Comparison of ENCODE assay signal across 9 cellular contexts in genomic region chr20:14838663-14839650, GRCh38.
DNase-seq lines count a peak whose midpoint lies in the region; ATAC-seq and TF ChIP-seq lines count a peak whose summit lies in the region.
"Had no signal": no experiment of that assay in that cellular context is flagged by ENCODE, and none has a peak within 500 bp of the region (broad histone marks: within the 10 kb centered on the region; RNA-seq: fewer than 3 reads in every experiment).

No MANE protein-coding gene starts in this region.

- no peaks in the 10 kb centered on the region for H3K4me1 ChIP-seq in upper lobe of left lung
- H3K4me1 ChIP-seq: pancreas had no signal

- no peaks in the 10 kb centered on the region for H3K36me3 Mint-ChIP-seq in mesothelial cell of epicardium

- H3K27ac ChIP-seq in upper lobe of left lung: no peak overlapping the region
- H3K27ac ChIP-seq: pancreas had no signal

- no peak for TF ChIP-seq EP300 in upper lobe of left lung (IDR thresholded peaks at IDR 0.05)

- peak overlapping the region; percentile 64 for H3K27ac Mint-ChIP-seq in mesothelial cell of epicardium

- WGBS in upper lobe of left lung, 2 donors: 64 to 66% methylated on average over 7 of the region's 7 CpGs

- DNase-seq in NCI-H1105 treated with DMSO at 0.1 percent for 48 hours (lab: John Stamatoyannopoulos, UW): peak; percentile 16
- DNase-seq in mesothelial cell of epicardium (ENCODE audit: low spot score in 2 of 2, unreplicated experiment in 2 of 2): no peak
- no peak for DNase-seq in upper lobe of left lung
- no peak for DNase-seq in superior temporal gyrus (ENCODE audit: extremely low spot score)
- DNase-seq in NCI-H2081 treated with DMSO at 0.1 percent for 48 hours (lab: John Stamatoyannopoulos, UW): no peak
- no peak for DNase-seq in iPS-NIHi11 (ENCODE audit: low spot score)
- DNase-seq: pancreas had no signal

- no peaks in the 10 kb centered on the region for H3K27me3 Mint-ChIP-seq in mesothelial cell of epicardium (ENCODE audit: low read depth)

- H3K9me3 ChIP-seq in upper lobe of left lung: no peaks in the 10 kb centered on the region
- H3K9me3 ChIP-seq: pancreas had no signal

- H3K4me3 ChIP-seq in upper lobe of left lung: no peak overlapping the region
- H3K4me3 ChIP-seq: pancreas had no signal

- H3K4me3 Mint-ChIP-seq in mesothelial cell of epicardium: no peak overlapping the region

- TF ChIP-seq CTCF in mesothelial cell of epicardium (IDR thresholded peaks at IDR 0.05; ENCODE audit: unreplicated experiment): no peak
- TF ChIP-seq CTCF in upper lobe of left lung (IDR thresholded peaks at IDR 0.05): no peak

- ATAC-seq in GM18861 (IDR thresholded peaks at IDR 0.05; ENCODE audit: unreplicated experiment) (peak; percentile 72), HG02610 (IDR thresholded peaks at IDR 0.05; ENCODE audit: unreplicated experiment) (peak; percentile 95), upper lobe of left lung (ENCODE audit: low FRiP score in 2 of 2) (no peak)
- ATAC-seq: pancreas had no signal

- H3K36me3 ChIP-seq in upper lobe of left lung: no peaks in the 10 kb centered on the region
- H3K36me3 ChIP-seq: pancreas had no signal

- H3K4me1 Mint-ChIP-seq in mesothelial cell of epicardium: peaks cover 29% of the 10 kb centered on the region

- no peaks in the 10 kb centered on the region for H3K9me3 Mint-ChIP-seq in mesothelial cell of epicardium

- no peaks in the 10 kb centered on the region for H3K27me3 ChIP-seq in upper lobe of left lung
- H3K27me3 ChIP-seq: pancreas had no signal

- TF ChIP-seq POLR2A in upper lobe of left lung (IDR thresholded peaks at IDR 0.05): no peak

Comparison
In these comparisons a context has a peak if more than half of its experiments do, and no peak if none do; other contexts are left out.
1. ATAC-seq: peak in GM18861 (single experiment) and HG02610 (single experiment); none in upper lobe of left lung (0 of 2).